32 cellular contexts compared by ENCODE assay signal in the genomic region with DNA sequence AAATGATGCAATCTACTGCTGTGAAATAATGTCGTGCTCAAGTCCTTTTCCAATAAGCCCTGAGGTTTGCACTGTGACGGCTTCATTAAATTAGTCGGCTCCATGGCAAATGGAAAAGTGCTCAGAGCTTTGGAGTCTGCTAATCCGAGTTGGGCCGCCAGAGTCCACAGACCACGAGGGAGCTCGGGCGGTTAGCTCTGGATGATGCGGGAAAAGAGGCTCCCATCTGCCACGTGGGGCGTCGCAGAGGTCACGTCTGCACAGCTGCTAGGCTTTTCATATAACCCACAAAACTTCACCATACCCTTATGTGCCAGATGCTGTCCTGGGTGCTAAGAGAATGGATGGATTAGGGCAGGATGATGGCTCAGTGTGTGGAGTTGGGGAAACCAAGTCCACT.
"Had no signal": no experiment of that assay in that cellular context is flagged by ENCODE, and none has a peak within 500 bp of the region (broad histone marks: within the 10 kb centered on the region; RNA-seq: fewer than 3 reads in every experiment).

No MANE protein-coding gene starts in this region.

- H3K36me3 Mint-ChIP-seq: memory B cell; mesothelial cell of epicardium; natural killer cell treated with Interleukin-12 subunit alpha and Interleukin-12 subunit beta and Interleukin-15 and Interleukin-18, amount 100 ng/mL, for 72 hours; stimulated activated naive B cell treated with anti-CD40 and anti-IgM and Interleukin-4, amounts not matched to agents 10 μg/mL and 1 μg/mL and 100 μg/mL, for 72 hours had no signal

- H3K27ac Mint-ChIP-seq: memory B cell; mesothelial cell of epicardium; natural killer cell treated with Interleukin-12 subunit alpha and Interleukin-12 subunit beta and Interleukin-15 and Interleukin-18, amount 100 ng/mL, for 72 hours; stimulated activated naive B cell treated with anti-CD40 and anti-IgM and Interleukin-4, amounts not matched to agents 10 μg/mL and 1 μg/mL and 100 μg/mL, for 72 hours; stimulated activated naive CD8-positive, alpha-beta T cell treated with anti-CD3 and anti-CD28 coated beads, Interleukin-15, Interleukin-2, amounts not matched to agents 100 ng/mL and 50 ng/mL, for 24 hours had no signal

- ATAC-seq: gastrocnemius medialis; heart left ventricle; left lobe of liver; mucosa of descending colon; natural killer cell treated with Interleukin-12 subunit alpha and Interleukin-12 subunit beta and Interleukin-15 and Interleukin-18, amount 100 ng/mL, for 72 hours; stimulated activated naive B cell treated with anti-CD40 and anti-IgM and Interleukin-4, amounts not matched to agents 10 μg/mL and 1 μg/mL and 100 μg/mL, for 72 hours; upper lobe of right lung had no signal

- H3K4me1 Mint-ChIP-seq: memory B cell; mesothelial cell of epicardium; naive B cell; stimulated activated naive B cell treated with anti-CD40 and anti-IgM and Interleukin-4, amounts not matched to agents 10 μg/mL and 1 μg/mL and 100 μg/mL, for 72 hours had no signal

- H3K36me3 ChIP-seq: gastrocnemius medialis, heart left ventricle, prostate gland, right atrium auricular region, sigmoid colon, thoracic aorta, tibial nerve, upper lobe of right lung, uterus had no signal

- H2AFZ ChIP-seq: hepatocyte, parathyroid adenoma had no signal

- H3K9me3 ChIP-seq: esophagus squamous epithelium, gastrocnemius medialis, mucosa of descending colon, neutrophil, prostate gland, right atrium auricular region, thoracic aorta, upper lobe of right lung, uterus had no signal

- H3K27me3 ChIP-seq: esophagus squamous epithelium, heart left ventricle, neutrophil, right atrium auricular region, sigmoid colon, spleen, tibial nerve, upper lobe of right lung, uterus had no signal

- DNase-seq: dermis blood vessel endothelial cell; effector memory CD4-positive, alpha-beta T cell; erythroblast; esophagus squamous epithelium; gastrocnemius medialis; heart left ventricle; kidney; mucosa of descending colon; naive B cell; sigmoid colon; spleen; stimulated activated CD4-positive, alpha-beta T cell treated with anti-CD3 and anti-CD28 coated beads, Interleukin-2, amount 100 ng/mL, for 48 hours; stimulated activated naive B cell treated with anti-CD40 and anti-IgM and Interleukin-4, amounts not matched to agents 10 μg/mL and 1 μg/mL and 100 μg/mL, for 72 hours; upper lobe of right lung; uterus had no signal

- H3K4me3 ChIP-seq: coronary artery, esophagus squamous epithelium, gastrocnemius medialis, heart left ventricle, hepatocyte, lung, mucosa of descending colon, prostate gland, right atrium auricular region, sigmoid colon, skin epidermis, spleen, thoracic aorta, tibial nerve, upper lobe of right lung, uterus had no signal

- H3K79me2 ChIP-seq: hepatocyte, parathyroid adenoma had no signal

- H3K9ac ChIP-seq: parathyroid adenoma had no signal

- FAIRE-seq: endometrium, kidney had no signal

- H3K9me3 Mint-ChIP-seq: natural killer cell treated with Interleukin-12 subunit alpha and Interleukin-12 subunit beta and Interleukin-15 and Interleukin-18, amount 100 ng/mL, for 72 hours; stimulated activated naive CD8-positive, alpha-beta T cell treated with anti-CD3 and anti-CD28 coated beads, Interleukin-15, Interleukin-2, amounts not matched to agents 100 ng/mL and 50 ng/mL, for 24 hours had no signal

- H3K27ac ChIP-seq: coronary artery, esophagus squamous epithelium, gastrocnemius medialis, heart left ventricle, hepatocyte, neutrophil, parathyroid adenoma, prostate gland, right atrium auricular region, sigmoid colon, skin epidermis, spleen, thoracic aorta, tibial nerve, upper lobe of right lung, uterus had no signal

- H3K4me1 ChIP-seq: esophagus squamous epithelium, gastrocnemius medialis, parathyroid adenoma, prostate gland, sigmoid colon, spleen, tibial nerve, upper lobe of right lung, uterus had no signal

- H3K27me3 Mint-ChIP-seq: memory B cell; naive B cell; stimulated activated naive B cell treated with anti-CD40 and anti-IgM and Interleukin-4, amounts not matched to agents 10 μg/mL and 1 μg/mL and 100 μg/mL, for 72 hours had no signal

- H3K4me2 ChIP-seq: hepatocyte had no signal

- H3K4me3 Mint-ChIP-seq: memory B cell; mesothelial cell of epicardium; naive B cell; natural killer cell treated with Interleukin-12 subunit alpha and Interleukin-12 subunit beta and Interleukin-15 and Interleukin-18, amount 100 ng/mL, for 72 hours; neural crest cell; stimulated activated naive B cell treated with anti-CD40 and anti-IgM and Interleukin-4, amounts not matched to agents 10 μg/mL and 1 μg/mL and 100 μg/mL, for 72 hours; stimulated activated naive CD8-positive, alpha-beta T cell treated with anti-CD3 and anti-CD28 coated beads, Interleukin-15, Interleukin-2, amounts not matched to agents 100 ng/mL and 50 ng/mL, for 24 hours had no signal
